Comparison of ENCODE assay signal across 11 cellular contexts in the genomic region with DNA sequence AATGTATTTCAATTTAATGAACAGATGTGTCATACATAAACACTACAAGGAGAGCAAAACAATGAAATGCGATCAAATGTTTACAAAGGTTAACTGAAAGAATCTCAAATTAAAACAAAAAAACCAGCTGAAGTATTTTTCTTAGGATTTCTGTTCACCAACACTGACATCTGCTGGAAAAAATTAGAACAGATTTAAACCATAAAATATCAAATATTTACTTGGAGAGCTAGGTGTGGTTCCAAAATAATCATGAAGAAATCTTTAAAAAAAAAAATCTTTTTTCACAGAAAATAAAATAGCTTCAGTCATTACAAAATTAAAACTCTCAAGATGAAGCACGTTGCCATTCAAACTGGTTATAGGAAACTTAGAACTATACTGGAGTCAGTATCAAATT. TPM values are rescaled to one million over a fixed set of nuclear protein-coding genes. Genes with fewer than 3 reads are reported as not detected.
DNase-seq lines count a peak whose midpoint lies in the region; ATAC-seq, FAIRE-seq and TF ChIP-seq lines count a peak whose summit lies in the region.
"Had no signal": no experiment of that assay in that cellular context is flagged by ENCODE, and none has a peak within 500 bp of the region (broad histone marks: within the 10 kb centered on the region; RNA-seq: fewer than 3 reads in every experiment).

No MANE protein-coding gene starts in this region.

- peaks cover 16% of the 10 kb centered on the region for H3K4me1 Mint-ChIP-seq in stimulated activated memory B cell treated with anti-CD40 and anti-IgM and Interleukin-4, amounts not matched to agents 10 μg/mL and 1 μg/mL and 100 μg/mL, for 72 hours

- no peak for TF ChIP-seq POLR2A in uterus (IDR thresholded peaks at IDR 0.05)

- H3K27ac ChIP-seq in left ventricle myocardium inferior (replicated peaks) (no peak overlapping the region), uterus (no peak overlapping the region)

- H3K4me3 Mint-ChIP-seq in stimulated activated memory B cell treated with anti-CD40 and anti-IgM and Interleukin-4, amounts not matched to agents 10 μg/mL and 1 μg/mL and 100 μg/mL, for 72 hours = no peak overlapping the region
- H3K4me3 Mint-ChIP-seq: activated T-helper 1 cell treated with anti-CD3 and anti-CD28 coated beads, Interleukin-12 subunit alpha, Interleukin-12 subunit beta, Interleukin-2, Interleukin-4 antibody, amounts not matched to agents 30 ng/mL and 10 ng/mL and 1 ng/mL, durations not matched to agents 14 hours and 24 hours and 36 hours; effector memory CD8-positive, alpha-beta T cell had no signal

- H3K27me3 ChIP-seq in left ventricle myocardium inferior (ENCODE audit: low read depth) (no peaks in the 10 kb centered on the region), uterus (no peaks in the 10 kb centered on the region)

- peaks cover 41% of the 10 kb centered on the region for H3K36me3 Mint-ChIP-seq in stimulated activated memory B cell treated with anti-CD40 and anti-IgM and Interleukin-4, amounts not matched to agents 10 μg/mL and 1 μg/mL and 100 μg/mL, for 72 hours

- no peak overlapping the region for H3K27ac Mint-ChIP-seq in stimulated activated memory B cell treated with anti-CD40 and anti-IgM and Interleukin-4, amounts not matched to agents 10 μg/mL and 1 μg/mL and 100 μg/mL, for 72 hours
- H3K27ac Mint-ChIP-seq: activated T-helper 1 cell treated with anti-CD3 and anti-CD28 coated beads, Interleukin-12 subunit alpha, Interleukin-12 subunit beta, Interleukin-2, Interleukin-4 antibody, amounts not matched to agents 30 ng/mL and 10 ng/mL and 1 ng/mL, durations not matched to agents 14 hours and 24 hours and 36 hours had no signal

- H3K4me1 ChIP-seq in left ventricle myocardium inferior (peaks cover 11% of the 10 kb centered on the region), uterus (peaks cover 0 to 5% of the 10 kb centered on the region in 2 donors)

- H3K4me3 ChIP-seq in left ventricle myocardium inferior (no peak overlapping the region), fibroblast of pulmonary artery (replicated peaks; ENCODE audit: low read depth, low read length) (no peak overlapping the region), uterus (no peak overlapping the region)

- peak; percentile 77 for FAIRE-seq in RCC 7860 (lab: Jason Lieb, UNC)

- ATAC-seq in Right ventricle myocardium inferior (no peak), HG03159 (IDR thresholded peaks at IDR 0.05; ENCODE audit: unreplicated experiment) (no peak), GM19351 (IDR thresholded peaks at IDR 0.05; ENCODE audit: unreplicated experiment) (no peak)
- no peak for ATAC-seq in stimulated activated memory B cell treated with anti-CD40 and anti-IgM and Interleukin-4, amounts not matched to agents 10 μg/mL and 1 μg/mL and 100 μg/mL, for 72 hours
- ATAC-seq: effector memory CD8-positive, alpha-beta T cell had no signal

- H3K27me3 Mint-ChIP-seq in stimulated activated memory B cell treated with anti-CD40 and anti-IgM and Interleukin-4, amounts not matched to agents 10 μg/mL and 1 μg/mL and 100 μg/mL, for 72 hours = no peaks in the 10 kb centered on the region
- H3K27me3 Mint-ChIP-seq: effector memory CD8-positive, alpha-beta T cell had no signal

- H3K9me3 ChIP-seq in left ventricle myocardium inferior (replicated peaks) (no peaks in the 10 kb centered on the region), uterus (no peaks in the 10 kb centered on the region)

- H3K36me3 ChIP-seq in left ventricle myocardium inferior (peaks cover 79% of the 10 kb centered on the region), uterus (no peaks in the 10 kb centered on the region)

- H3K9me3 Mint-ChIP-seq in stimulated activated memory B cell treated with anti-CD40 and anti-IgM and Interleukin-4, amounts not matched to agents 10 μg/mL and 1 μg/mL and 100 μg/mL, for 72 hours = no peaks in the 10 kb centered on the region
- H3K9me3 Mint-ChIP-seq: activated T-helper 1 cell treated with anti-CD3 and anti-CD28 coated beads, Interleukin-12 subunit alpha, Interleukin-12 subunit beta, Interleukin-2, Interleukin-4 antibody, amounts not matched to agents 30 ng/mL and 10 ng/mL and 1 ng/mL, durations not matched to agents 14 hours and 24 hours and 36 hours; effector memory CD8-positive, alpha-beta T cell had no signal

- TF ChIP-seq CTCF in left ventricle myocardium inferior (IDR thresholded peaks at IDR 0.05; ENCODE audit: borderline replicate concordance) (peak; percentile 37), fibroblast of pulmonary artery (IDR thresholded peaks at IDR 0.05; ENCODE audit: low read length, missing control alignments) (peak; percentile 36), uterus (IDR thresholded peaks at IDR 0.05) (peak in 3 of 4 experiments; percentile 14 to 36 (median 30))

- DNase-seq in left ventricle myocardium inferior = no peak
- no peak for DNase-seq in Right ventricle myocardium inferior (ENCODE audit: missing footprints)
- DNase-seq in RCC 7860 (ENCODE audit: low spot score) = no peak
- DNase-seq in fibroblast of pulmonary artery (ENCODE audit: low read depth) = peak; percentile 16
- DNase-seq in uterus = no peak
- DNase-seq: effector memory CD8-positive, alpha-beta T cell; stimulated activated CD4-positive, alpha-beta T cell treated with anti-CD3 and anti-CD28 coated beads, Interleukin-4, amount 100 ng/mL, for 24 hours had no signal

- intact Hi-C loops in left ventricle myocardium inferior (cut with micrococcal nuclease) (no loop called here), Right ventricle myocardium inferior (cut with DNase I) (no loop called here), uterus (cut with DNase I; ENCODE audit: low total_unique reads) (no loop called here)

RNA-seq across cellular contexts. Expression of a gene that starts 13.8 kb away (rescaled TPM):
- total RNA-seq in left ventricle myocardium inferior (109 TPM), Right ventricle myocardium inferior (110 TPM), uterus (100 to 1,000 TPM in 3 of 4 donors, 10 to 100 TPM in 1; 72.9 to 128 (median 106) TPM)
